In genomic region chr12:121789800-121790748, GRCh38 we compare ENCODE assay signal across 1 cellular context.
TF ChIP-seq lines count a peak whose summit lies in the region.

No MANE protein-coding gene starts in this region.

TF ChIP-seq in GM12878, 131 proteins besides CTCF, POLR2A, EP300 and RAD21 (continues in another document):
- TF ChIP-seq ZNF687 (IDR thresholded peaks at IDR 0.05): peak; percentile 90
- no peak for TF ChIP-seq TCF3 (IDR thresholded peaks at IDR 0.05; ENCODE audit: borderline replicate concordance, insufficient read depth, low read depth, low read length)
- no peak for TF ChIP-seq ATF3 (IDR thresholded peaks at IDR 0.05; ENCODE audit: borderline replicate concordance, extremely low read depth, low read depth, low read length)
- no peak for TF ChIP-seq SUPT20H (IDR thresholded peaks at IDR 0.05; ENCODE audit: borderline replicate concordance, control insufficient read depth, low read depth, low read length)
- peak in 1 of 2 experiments; percentile 63; a peak in 2 of 3 replicates for TF ChIP-seq EGR1 (IDR thresholded peaks at IDR 0.05; ENCODE audit: borderline replicate concordance in 1 of 2, low read depth in 2 of 2, low read length in 2 of 2)
- TF ChIP-seq BRCA1 (IDR thresholded peaks at IDR 0.05; ENCODE audit: low read depth, low read length): no peak
- peak; percentile 67; the same call in 1 of the 2 replicates for TF ChIP-seq POLR2AphosphoS5 (IDR thresholded peaks at IDR 0.05; ENCODE audit: low read length)
- TF ChIP-seq MEF2B (IDR thresholded peaks at IDR 0.05; ENCODE audit: partially characterized antibody, poor library complexity, severe bottlenecking): peak; percentile 31
- no peak for TF ChIP-seq MAX (IDR thresholded peaks at IDR 0.05; ENCODE audit: low read depth, low read length)
- no peak for TF ChIP-seq TCF7 (IDR thresholded peaks at IDR 0.05; ENCODE audit: borderline replicate concordance)
- TF ChIP-seq KDM1A (IDR thresholded peaks at IDR 0.05; ENCODE audit: borderline replicate concordance): no peak
- TF ChIP-seq E4F1 (IDR thresholded peaks at IDR 0.05; ENCODE audit: borderline replicate concordance, partially characterized antibody): no peak
- TF ChIP-seq BCL3 (IDR thresholded peaks at IDR 0.05; ENCODE audit: borderline replicate concordance, insufficient read depth, low read depth, low read length, poor library complexity, severe bottlenecking): no peak
- TF ChIP-seq TCF12 (IDR thresholded peaks at IDR 0.05; ENCODE audit: low read depth, low read length): 0 out of 2 replicates have a peak, but pooled peaks have one; percentile 52
- no peak for TF ChIP-seq ZNF622 (IDR thresholded peaks at IDR 0.05)
- TF ChIP-seq ZNF384 (IDR thresholded peaks at IDR 0.05; ENCODE audit: borderline replicate concordance, low read depth, low read length): no peak
- peak; percentile 47; the same call in 1 of the 2 replicates for TF ChIP-seq BACH1 (IDR thresholded peaks at IDR 0.05; ENCODE audit: borderline replicate concordance)
- peak in 1 of 2 experiments; percentile 85; a peak in 2 of 4 replicates for TF ChIP-seq ETV6 (conservative IDR thresholded peaks at IDR 0.05 in 1 of 2, IDR thresholded peaks at IDR 0.05 in 1 of 2; ENCODE audit: borderline replicate concordance in 1 of 2, low read depth in 1 of 2)
- peak; percentile 55; the same call in 1 of the 2 replicates for TF ChIP-seq TBL1XR1 (IDR thresholded peaks at IDR 0.05; ENCODE audit: low read depth, low read length)
- no peak for TF ChIP-seq NR2C2 (IDR thresholded peaks at IDR 0.05; ENCODE audit: borderline replicate concordance, control insufficient read depth, insufficient read length, low read depth)
- TF ChIP-seq YY1 (IDR thresholded peaks at IDR 0.05; ENCODE audit: low read depth, low read length): peak; percentile 51; the same call in 1 of the 2 replicates
- peak; percentile 76 for TF ChIP-seq PKNOX1 (IDR thresholded peaks at IDR 0.05)
- 0 out of 2 replicates have a peak, but pooled peaks have one; percentile 65 for TF ChIP-seq CHD2 (IDR thresholded peaks at IDR 0.05; ENCODE audit: borderline replicate concordance, low read depth, low read length)
- TF ChIP-seq RELB (IDR thresholded peaks at IDR 0.05; ENCODE audit: low read depth): peak; percentile 55
- 0 out of 2 replicates have a peak, but pooled peaks have one; percentile 38 for TF ChIP-seq SMAD5 (IDR thresholded peaks at IDR 0.05; ENCODE audit: low read depth)
- no peak for TF ChIP-seq PAX8 (IDR thresholded peaks at IDR 0.05)
- no peak for TF ChIP-seq PRDM15 (CRISPR knock-in tag; IDR thresholded peaks at IDR 0.05)
- TF ChIP-seq IRF5 (IDR thresholded peaks at IDR 0.05; ENCODE audit: borderline replicate concordance): no peak
- TF ChIP-seq NBN (IDR thresholded peaks at IDR 0.05): peak; percentile 86
- TF ChIP-seq IKZF2 (IDR thresholded peaks at IDR 0.05): peak; percentile 49 to 55
- TF ChIP-seq PAX5 (IDR thresholded peaks at IDR 0.05; ENCODE audit: borderline replicate concordance, low read depth, low read length): peak; percentile 62; the same call in 1 of the 2 replicates
- TF ChIP-seq CEBPZ (IDR thresholded peaks at IDR 0.05; ENCODE audit: low read depth, low read length): no peak
- 0 out of 2 replicates have a peak, but pooled peaks have one; percentile 21 for TF ChIP-seq SMARCA5 (IDR thresholded peaks at IDR 0.05)
- TF ChIP-seq ZNF24 (IDR thresholded peaks at IDR 0.05): no peak
- TF ChIP-seq CBFB (IDR thresholded peaks at IDR 0.05; ENCODE audit: low read depth): peak; percentile 71
- TF ChIP-seq CBX5 (IDR thresholded peaks at IDR 0.05; ENCODE audit: low read depth): no peak
- peak; percentile 29 for TF ChIP-seq RELA (IDR thresholded peaks at IDR 0.05; ENCODE audit: borderline replicate concordance, partially characterized antibody)
- no peak for TF ChIP-seq NFIC (IDR thresholded peaks at IDR 0.05; ENCODE audit: low read depth, low read length)
